In genomic region chr10:1361411-1362105, GRCh38 we compare ENCODE assay signal across 23 cellular contexts.
"Had no signal": no experiment of that assay in that cellular context is flagged by ENCODE, and none has a peak within 500 bp of the region (broad histone marks: within the 10 kb centered on the region; RNA-seq: fewer than 3 reads in every experiment).

No MANE protein-coding gene starts in this region.

- H3K4me3 Mint-ChIP-seq: activated CD8-positive, alpha-beta T cell treated with anti-CD3 and anti-CD28 coated beads, Interleukin-2, amount 10 ng/mL, durations not matched to agents 7 days and 5 days; activated naive CD4-positive, alpha-beta T cell treated with anti-CD3 and anti-CD28 coated beads for 36 hours; activated naive CD8-positive, alpha-beta T cell treated with anti-CD3 and anti-CD28 coated beads, Interleukin-2, amount 50 U/mL, for 24 hours; natural killer cell; T-cell; T-helper 2 cell treated with Interferon-gamma antibody and Interleukin-4, amounts not matched to agents 5 μg/mL and 100 μg/mL, for 36 hours had no signal

- H3K9me3 Mint-ChIP-seq: activated naive CD4-positive, alpha-beta T cell treated with anti-CD3 and anti-CD28 coated beads for 36 hours; activated naive CD8-positive, alpha-beta T cell treated with anti-CD3 and anti-CD28 coated beads, Interleukin-2, amount 50 U/mL, for 24 hours; natural killer cell; T-cell; T-helper 2 cell treated with Interferon-gamma antibody and Interleukin-4, amounts not matched to agents 5 μg/mL and 100 μg/mL, for 36 hours had no signal

- H3K36me3 Mint-ChIP-seq: natural killer cell, T-cell had no signal

- H3K9me3 ChIP-seq: lower lobe of right lung, neutrophil, pancreas, psoas muscle, right atrium auricular region, upper lobe of right lung had no signal

- H3K4me3 ChIP-seq: lower lobe of right lung, pancreas, psoas muscle, right atrium auricular region, upper lobe of right lung had no signal

- DNase-seq: activated CD4-positive, alpha-beta T cell treated with anti-CD3 and anti-CD28 coated beads, Interleukin-2, amount 50 U/mL, for 1 hour; activated CD4-positive, CD25-positive, alpha-beta regulatory T cell treated with anti-CD3 and anti-CD28 coated beads, Interleukin-2, amount 50 U/mL, for 72 hours; activated CD8-positive, alpha-beta T cell treated with anti-CD3 and anti-CD28 coated beads, Interleukin-2, amount 10 ng/mL, durations not matched to agents 7 days and 5 days; activated naive CD4-positive, alpha-beta T cell treated with anti-CD3 and anti-CD28 coated beads for 36 hours; activated naive CD8-positive, alpha-beta T cell treated with anti-CD3 and anti-CD28 coated beads, Interleukin-2, amount 50 U/mL, for 24 hours; activated T-cell treated with anti-CD3 and anti-CD28 coated beads, Interleukin-2, amount 50 U/mL, for 48 hours; cerebellar nuclear complex; cortex of kidney; foreskin fibroblast; kidney; lower lobe of right lung; natural killer cell; pancreas; psoas muscle; stimulated activated CD4-positive, alpha-beta T cell treated with anti-CD3 and anti-CD28 coated beads, Interleukin-12 subunit alpha, Interleukin-12 subunit beta, amount 100 ng/mL, for 4 hours; stimulated activated CD4-positive, alpha-beta T cell treated with anti-CD3 and anti-CD28 coated beads, Interleukin-4, amount 100 ng/mL, for 4 hours; stimulated activated naive CD8-positive, alpha-beta T cell treated with anti-CD3 and anti-CD28 coated beads, Interleukin-15, Interleukin-2, amounts not matched to agents 100 U/mL and 50 U/mL, for 24 hours; T-cell; WERI-Rb-1 had no signal

- H3K4me1 ChIP-seq: lower lobe of right lung, pancreas, psoas muscle, right atrium auricular region, upper lobe of right lung had no signal

- H3K36me3 ChIP-seq: lower lobe of right lung, neutrophil, pancreas, right atrium auricular region, upper lobe of right lung, WERI-Rb-1 had no signal

- H3K4me1 Mint-ChIP-seq: natural killer cell had no signal

- H3K27me3 ChIP-seq: pancreas, right atrium auricular region had no signal

- H3K27ac ChIP-seq: lower lobe of right lung, neutrophil, pancreas, psoas muscle, right atrium auricular region, upper lobe of right lung, WERI-Rb-1 had no signal

- ATAC-seq: activated CD8-positive, alpha-beta T cell treated with anti-CD3 and anti-CD28 coated beads, Interleukin-2, amount 10 ng/mL, durations not matched to agents 7 days and 5 days; activated naive CD8-positive, alpha-beta T cell treated with anti-CD3 and anti-CD28 coated beads, Interleukin-2, amount 50 U/mL, for 24 hours; lower lobe of right lung; natural killer cell; psoas muscle; stimulated activated naive CD8-positive, alpha-beta T cell treated with anti-CD3 and anti-CD28 coated beads, Interleukin-15, Interleukin-2, amounts not matched to agents 100 U/mL and 50 U/mL, for 24 hours; upper lobe of right lung had no signal

- H3K27ac Mint-ChIP-seq: activated CD8-positive, alpha-beta T cell treated with anti-CD3 and anti-CD28 coated beads, Interleukin-2, amount 10 ng/mL, durations not matched to agents 7 days and 5 days; activated naive CD4-positive, alpha-beta T cell treated with anti-CD3 and anti-CD28 coated beads for 36 hours; activated naive CD8-positive, alpha-beta T cell treated with anti-CD3 and anti-CD28 coated beads, Interleukin-2, amount 50 U/mL, for 24 hours; natural killer cell; T-cell; T-helper 2 cell treated with Interferon-gamma antibody and Interleukin-4, amounts not matched to agents 5 μg/mL and 100 μg/mL, for 36 hours had no signal
